ENCODE assay signal across 1 cellular context in genomic region chr14:22551597-22551982, GRCh38.
TF ChIP-seq lines count a peak whose summit lies in the region.

No MANE protein-coding gene starts in this region.

TF ChIP-seq in H1, 55 proteins besides CTCF, POLR2A, EP300 and RAD21 (continued from another document):
- TF ChIP-seq CBX5 (IDR thresholded peaks at IDR 0.05; ENCODE audit: low read depth, low read length) (no peak), KDM4A (IDR thresholded peaks at IDR 0.05; ENCODE audit: low read depth, low read length, severe bottlenecking) (no peak), SP4 (IDR thresholded peaks at IDR 0.05; ENCODE audit: low read length) (no peak), RFX5 (IDR thresholded peaks at IDR 0.05; ENCODE audit: borderline replicate concordance, low read depth, low read length) (no peak)
